ENCODE assay signal across 8 cellular contexts in the genomic region with DNA sequence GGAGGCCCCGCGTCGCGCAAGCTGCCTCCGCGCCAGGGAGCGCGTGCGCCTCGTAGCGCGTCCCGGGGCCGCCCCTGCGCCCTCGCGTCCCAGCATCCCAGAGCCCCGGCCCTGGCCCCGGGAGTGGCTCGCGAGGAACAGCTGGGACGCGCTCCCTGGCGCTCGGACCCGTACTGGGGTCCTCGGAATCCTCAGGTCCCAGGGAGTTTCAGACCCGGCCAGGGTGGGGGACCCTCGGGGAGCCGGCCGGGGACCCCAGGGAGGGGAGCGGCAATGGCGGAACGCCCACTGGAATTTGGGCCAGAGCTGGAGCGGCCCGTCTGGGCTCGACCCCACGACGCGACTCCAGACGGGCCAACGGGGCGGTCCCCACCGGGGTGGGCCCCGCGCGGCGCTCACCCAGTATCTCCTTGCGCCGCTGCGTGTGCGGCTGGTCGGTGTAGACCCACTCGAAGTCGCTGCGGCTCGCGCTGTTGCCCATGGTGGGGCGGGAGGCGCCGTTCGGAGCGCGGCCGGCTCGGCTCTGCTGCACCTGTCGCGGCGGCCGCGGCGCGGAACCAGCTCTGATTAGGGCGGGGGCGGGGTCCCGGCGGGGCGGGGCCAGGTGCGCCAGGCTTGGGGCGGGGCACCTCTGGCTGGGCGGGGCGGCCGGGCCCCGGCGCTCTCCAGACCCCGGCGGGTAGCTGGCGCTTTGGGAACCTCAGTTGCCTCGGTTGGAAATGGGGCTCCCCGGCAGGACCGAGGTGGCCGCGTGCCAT. TPM values are rescaled to one million over a fixed set of nuclear protein-coding genes. Genes with fewer than 3 reads are reported as not detected.
DNase-seq lines count a peak whose midpoint lies in the region; ATAC-seq and TF ChIP-seq lines count a peak whose summit lies in the region.

A gene (minus strand): TSS at position 539 of the 758 bp plus-strand sequence. CDS start 58 bp downstream, at position 481.

- H3K4me3 ChIP-seq in left lung = peak within 1 kb of the TSS; percentile 37 to 45

- DNase-seq in GM10266 (ENCODE audit: extremely low spot score) (peak; percentile 89), RPMI8226 (peak; percentile 76), left lung (peak in 1 of 2 donors; percentile 88), putamen (ENCODE audit: low spot score) (no peak)
- DNase-seq in activated naive CD8-positive, alpha-beta T cell treated with anti-CD3 and anti-CD28 coated beads, Interleukin-2, amount 50 U/mL, for 16 hours (ENCODE audit: low read depth, low spot score) = peak; percentile 36
- peak; percentile 29 to 55 (median 49) for DNase-seq in stimulated activated CD4-positive, alpha-beta T cell treated with anti-CD3 and anti-CD28 coated beads, TNF-alpha, amount 100 ng/mL, for 4 hours (ENCODE audit: low read depth in 3 of 3)
- DNase-seq in NK-92 treated with Interleukin-12 subunit alpha and Interleukin-12 subunit beta, amount 100 ng/mL, for 24 hours (lab: John Stamatoyannopoulos, UW) = no peak

- no peak within 1 kb of the TSS for H3K27ac ChIP-seq in left lung

- H3K4me1 ChIP-seq in left lung = peaks cover 8 to 15% of the 10 kb centered on the region in 2 donors

- H3K27me3 ChIP-seq in left lung = peaks cover 26 to 47% of the 10 kb centered on the region in 2 donors

- H3K36me3 ChIP-seq in left lung = no peaks in the 10 kb centered on the region

- intact Hi-C loops in left lung (cut with DNase I) = no loop called here

- peaks cover 0 to 9% of the 10 kb centered on the region in 2 donors for H3K9me3 ChIP-seq in left lung

- ATAC-seq in HG02610 (IDR thresholded peaks at IDR 0.05; ENCODE audit: unreplicated experiment) = peak; percentile 51
- peak; percentile 96 for ATAC-seq in left lung

- TF ChIP-seq CTCF in GM10266 (IDR thresholded peaks at IDR 0.05; ENCODE audit: control insufficient read depth, insufficient read depth, low read depth, missing control alignments) (no peak), left lung (IDR thresholded peaks at IDR 0.05) (no peak)

RNA-seq across cellular contexts. Expression of the gene that starts here (rescaled TPM):
- 1 to 10 TPM; 2.0 to 7.6 TPM for total RNA-seq in left lung

Comparison
In these comparisons a context has a peak if more than half of its experiments do, and no peak if none do; other contexts are left out.
1. DNase-seq: peak in GM10266 (single experiment), RPMI8226 (single experiment), activated naive CD8-positive, alpha-beta T cell treated with anti-CD3 and anti-CD28 coated beads, Interleukin-2, amount 50 U/mL, for 16 hours (single experiment) and stimulated activated CD4-positive, alpha-beta T cell treated with anti-CD3 and anti-CD28 coated beads, TNF-alpha, amount 100 ng/mL, for 4 hours (3 of 3); none in NK-92 treated with Interleukin-12 subunit alpha and Interleukin-12 subunit beta, amount 100 ng/mL, for 24 hours (single experiment) and putamen (single experiment).